26 cellular contexts compared by ENCODE assay signal in the genomic region with DNA sequence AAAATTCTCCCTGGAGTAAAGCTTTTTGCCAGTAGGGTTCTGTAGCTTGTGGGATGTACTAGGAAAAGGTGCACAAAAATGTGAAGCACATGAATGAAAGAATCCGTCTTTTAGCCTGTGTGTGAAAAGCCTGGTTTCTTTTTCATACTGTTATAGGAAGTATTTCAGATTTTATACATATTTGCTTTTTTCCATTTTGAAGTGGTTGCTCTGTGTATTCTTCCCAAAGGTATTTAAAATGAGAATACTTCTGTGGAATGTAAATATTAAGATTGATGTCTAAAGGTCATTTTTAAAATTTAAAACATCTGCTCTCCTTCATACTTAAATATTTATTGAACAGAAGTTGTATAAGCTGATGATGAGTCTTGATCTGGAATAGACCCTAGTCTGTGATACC.
"Had no signal": no experiment of that assay in that cellular context is flagged by ENCODE, and none has a peak within 500 bp of the region (broad histone marks: within the 10 kb centered on the region; RNA-seq: fewer than 3 reads in every experiment).

No MANE protein-coding gene starts in this region.

- DNase-seq: activated CD4-positive, alpha-beta T cell treated with anti-CD3 and anti-CD28 coated beads, Interleukin-2, amount 50 U/mL, for 1 hour; activated CD8-positive, alpha-beta memory T cell treated with anti-CD3 and anti-CD28 coated beads, Interleukin-2, amount 10 ng/mL, durations not matched to agents 7 days and 5 days; activated CD8-positive, alpha-beta T cell treated with anti-CD3 and anti-CD28 coated beads, Interleukin-2, amount 10 ng/mL, durations not matched to agents 7 days and 5 days; activated T-cell treated with anti-CD3 and anti-CD28 coated beads, Interleukin-2, amount 50 U/mL, for 48 hours; body of pancreas; cerebellar nuclear complex; cortex of kidney; effector memory CD8-positive, alpha-beta T cell; erythroblast; left colon; mammary epithelial cell; naive B cell; psoas muscle; sigmoid colon; small intestine; stimulated activated CD4-positive, alpha-beta T cell treated with anti-CD3 and anti-CD28 coated beads, Interleukin-1b, Interleukin-23, amount 100 ng/mL, for 48 hours; stimulated activated CD4-positive, alpha-beta T cell treated with anti-CD3 and anti-CD28 coated beads, Interleukin-4, amount 100 ng/mL, for 4 hours; stimulated activated CD8-positive, alpha-beta memory T cell treated with anti-CD3 and anti-CD28 coated beads, Interleukin-4, amount 100 ng/mL, for 48 hours; stomach; T-helper 2 cell; thyroid gland; upper lobe of right lung had no signal

- H3K4me3 ChIP-seq: body of pancreas, cardiac muscle cell, gastroesophageal sphincter, hepatocyte, psoas muscle, sigmoid colon, stomach, thyroid gland, upper lobe of right lung had no signal

- H3K9ac ChIP-seq: parathyroid adenoma had no signal

- H3K4me2 ChIP-seq: hepatocyte had no signal

- H2AFZ ChIP-seq: hepatocyte, parathyroid adenoma had no signal

- H3K27me3 ChIP-seq: body of pancreas, cardiac muscle cell, gastroesophageal sphincter, hepatocyte, sigmoid colon, stomach, thyroid gland, upper lobe of right lung had no signal

- H3K9me3 ChIP-seq: body of pancreas, gastroesophageal sphincter, psoas muscle, sigmoid colon, stomach, thyroid gland, upper lobe of right lung had no signal

- H3K27ac ChIP-seq: body of pancreas, cardiac muscle cell, gastroesophageal sphincter, hepatocyte, parathyroid adenoma, psoas muscle, sigmoid colon, stomach, thyroid gland, upper lobe of right lung had no signal

- H3K4me1 ChIP-seq: gastroesophageal sphincter, parathyroid adenoma, psoas muscle, thyroid gland, upper lobe of right lung had no signal

- H3K36me3 ChIP-seq: cardiac muscle cell, gastroesophageal sphincter, sigmoid colon, stomach, thyroid gland, upper lobe of right lung had no signal

- H3K79me2 ChIP-seq: parathyroid adenoma had no signal
